In genomic region chr19:18559685-18560084, GRCh38 we compare ENCODE assay signal across 15 cellular contexts. TPM values are rescaled to one million over a fixed set of nuclear protein-coding genes. Genes with fewer than 3 reads are reported as not detected.
DNase-seq lines count a peak whose midpoint lies in the region; ATAC-seq and TF ChIP-seq lines count a peak whose summit lies in the region.
"Had no signal": no experiment of that assay in that cellular context is flagged by ENCODE, and none has a peak within 500 bp of the region (broad histone marks: within the 10 kb centered on the region; RNA-seq: fewer than 3 reads in every experiment).

No MANE protein-coding gene starts in this region.

- 46 to 63% (median 53%) methylated on average over 5 of the region's 5 CpGs for WGBS in heart left ventricle, 4 donors

- peaks cover 35% of the 10 kb centered on the region for H3K36me3 Mint-ChIP-seq in activated CD8-positive, alpha-beta T cell treated with anti-CD3 and anti-CD28 coated beads for 36 hours (ENCODE audit: low read depth)
- H3K36me3 Mint-ChIP-seq in memory B cell = peaks cover 11% of the 10 kb centered on the region
- peaks cover 5% of the 10 kb centered on the region for H3K36me3 Mint-ChIP-seq in type B pancreatic cell

- H3K4me3 ChIP-seq in right atrium auricular region = no peak overlapping the region
- H3K4me3 ChIP-seq in heart left ventricle = no peak overlapping the region
- H3K4me3 ChIP-seq: upper lobe of left lung had no signal

- no peaks in the 10 kb centered on the region for H3K9me3 ChIP-seq in right atrium auricular region
- no peaks in the 10 kb centered on the region for H3K9me3 ChIP-seq in heart left ventricle
- H3K9me3 ChIP-seq: upper lobe of left lung had no signal

- H3K9me3 Mint-ChIP-seq in activated CD8-positive, alpha-beta T cell treated with anti-CD3 and anti-CD28 coated beads for 36 hours = no peaks in the 10 kb centered on the region
- H3K9me3 Mint-ChIP-seq in memory B cell = no peaks in the 10 kb centered on the region
- H3K9me3 Mint-ChIP-seq in type B pancreatic cell = no peaks in the 10 kb centered on the region

- H3K27ac ChIP-seq in right atrium auricular region (peak overlapping the region; percentile 1 to 96), heart left ventricle (peak overlapping the region in 3 of 12 donors; percentile 1 to 42 (median 9))
- H3K27ac ChIP-seq: C4-2B had no signal

- intact Hi-C loops in heart left ventricle (cut with DNase I) = loop anchor here in 6 of 10 donors (5.0 to 10.0 kb wide), 5 partner anchors 37 to 97 kb away; partner anchors contain the start of gene ELL (in 3 of the 6)
- intact Hi-C loops in activated CD8-positive, alpha-beta T cell treated with anti-CD3 and anti-CD28 coated beads for 36 hours (cut with micrococcal nuclease) = loop anchor here (5.0 kb wide), 1 partner anchor 37 kb away; the partner anchor contains the start of gene ELL

- in situ Hi-C loops in GM13976 (cut with MboI; ENCODE audit: low sequenced_read_pairs, unreplicated experiment) = no loop called here

- CTCF ChIA-PET in activated CD8-positive, alpha-beta T cell treated with anti-CD3 and anti-CD28 coated beads for 36 hours (lab: Charles Lee) = interaction anchor here (0.8 to 3.1 kb wide), 5 partner anchors 11 to 108 kb away, joined by 3 to 20 read pairs (median 6); partner anchors contain the start of gene REX1BD

- ATAC-seq in heart left ventricle = no peak
- ATAC-seq in activated CD8-positive, alpha-beta T cell treated with anti-CD3 and anti-CD28 coated beads for 36 hours = no peak
- no peak for ATAC-seq in memory B cell (ENCODE audit: low read depth)
- ATAC-seq in GM19023 (IDR thresholded peaks at IDR 0.05; ENCODE audit: unreplicated experiment) = no peak
- ATAC-seq: left cardiac atrium had no signal

- H3K4me1 ChIP-seq in right atrium auricular region (peaks cover 0 to 21% of the 10 kb centered on the region in 2 donors), heart left ventricle (peaks cover 5 to 38% (median 22%) of the 10 kb centered on the region in 12 donors)

- no peak for TF ChIP-seq CTCF in right atrium auricular region (IDR thresholded peaks at IDR 0.05)
- no peak for TF ChIP-seq CTCF in heart left ventricle (IDR thresholded peaks at IDR 0.05)
- TF ChIP-seq CTCF in activated CD8-positive, alpha-beta T cell treated with anti-CD3 and anti-CD28 coated beads for 36 hours (IDR thresholded peaks at IDR 0.05) = no peak
- no peak for TF ChIP-seq CTCF in type B pancreatic cell (conservative IDR thresholded peaks at IDR 0.05)
- no peak for TF ChIP-seq CTCF in GM13976 (IDR thresholded peaks at IDR 0.05; ENCODE audit: borderline replicate concordance, control extremely low read depth, extremely low read depth, insufficient read depth, missing control alignments)

- POLR2A ChIA-PET in activated CD8-positive, alpha-beta T cell treated with anti-CD3 and anti-CD28 coated beads for 36 hours (lab: Charles Lee) = interaction anchor here (1.0 to 4.6 kb wide), 3 partner anchors 10 to 15 kb away, joined by 3 to 21 read pairs (median 6); partner anchors contain the start of gene UBA52

- H3K4me3 Mint-ChIP-seq in activated CD8-positive, alpha-beta T cell treated with anti-CD3 and anti-CD28 coated beads for 36 hours = peak overlapping the region; percentile 90
- H3K4me3 Mint-ChIP-seq in memory B cell (peak overlapping the region; percentile 2), type B pancreatic cell (peak overlapping the region; percentile 94)

- H3K27me3 ChIP-seq in right atrium auricular region (no peaks in the 10 kb centered on the region), heart left ventricle (no peaks in the 10 kb centered on the region)
- H3K27me3 ChIP-seq: upper lobe of left lung had no signal

- peaks cover 15% of the 10 kb centered on the region for H3K4me1 Mint-ChIP-seq in activated CD8-positive, alpha-beta T cell treated with anti-CD3 and anti-CD28 coated beads for 36 hours (ENCODE audit: low read depth)
- peaks cover 20% of the 10 kb centered on the region for H3K4me1 Mint-ChIP-seq in memory B cell
- peaks cover 9% of the 10 kb centered on the region for H3K4me1 Mint-ChIP-seq in type B pancreatic cell (ENCODE audit: unreplicated experiment)

- H3K36me3 ChIP-seq in right atrium auricular region = peaks cover 20% of the 10 kb centered on the region
- peaks cover 0 to 30% (median 21%) of the 10 kb centered on the region in 9 donors for H3K36me3 ChIP-seq in heart left ventricle

- DNase-seq in right atrium auricular region (ENCODE audit: low spot score) (no peak), heart left ventricle (no peak), memory B cell (ENCODE audit: low spot score in 2 of 2) (no peak), type B pancreatic cell (ENCODE audit: extremely low spot score, unreplicated experiment) (no peak), GM13976 (ENCODE audit: low spot score) (no peak), epidermal melanocyte (ENCODE audit: insufficient read length, low spot score) (no peak)
- no peak for DNase-seq in activated CD8-positive, alpha-beta T cell treated with anti-CD3 and anti-CD28 coated beads for 36 hours
- DNase-seq: dermis blood vessel endothelial cell, foreskin melanocyte, left cardiac atrium, NCI-H187 treated with DMSO at 0.1 percent for 48 hours, T-helper 9 cell, upper lobe of left lung had no signal

- no peaks in the 10 kb centered on the region for H3K27me3 Mint-ChIP-seq in activated CD8-positive, alpha-beta T cell treated with anti-CD3 and anti-CD28 coated beads for 36 hours
- H3K27me3 Mint-ChIP-seq in memory B cell (no peaks in the 10 kb centered on the region), type B pancreatic cell (no peaks in the 10 kb centered on the region)

- H3K27ac Mint-ChIP-seq in activated CD8-positive, alpha-beta T cell treated with anti-CD3 and anti-CD28 coated beads for 36 hours = peak overlapping the region; percentile 95
- H3K27ac Mint-ChIP-seq in memory B cell = peak overlapping the region; percentile 95
- H3K27ac Mint-ChIP-seq in type B pancreatic cell = peak overlapping the region; percentile 50

- no peak for TF ChIP-seq POLR2A in heart left ventricle (IDR thresholded peaks at IDR 0.05)

RNA-seq across cellular contexts. Expression of gene KXD1, which starts 2.0 kb away (rescaled TPM):
- 100 to 1,000 TPM in 1 of 2 donors, 10 to 100 TPM in 1; 60.7 to 114 TPM for total RNA-seq in right atrium auricular region
- total RNA-seq in heart left ventricle = 100 to 1,000 TPM in 1 of 9 donors, 10 to 100 TPM in 8; 36.1 to 116 (median 46.7) TPM
- 100 to 1,000 TPM in 1 of 2 donors, 10 to 100 TPM in 1; 36.9 to 106 TPM for polyA plus RNA-seq in heart left ventricle
- 100 to 1,000 TPM; 137 to 142 TPM for total RNA-seq in activated CD8-positive, alpha-beta T cell treated with anti-CD3 and anti-CD28 coated beads for 36 hours
- 72.9 and 73.9 TPM in 2 replicates for total RNA-seq in type B pancreatic cell (ENCODE audit: low replicate concordance)

RNA-seq across cellular contexts. Expression of gene UBA52, which starts 12.0 kb away (rescaled TPM):
- total RNA-seq in right atrium auricular region (100 to 1,000 TPM; 272 to 543 TPM), heart left ventricle (100 to 1,000 TPM; 336 to 944 (median 761) TPM), type B pancreatic cell (ENCODE audit: low replicate concordance) (1,126 and 1,202 TPM in 2 replicates)
- polyA plus RNA-seq in heart left ventricle = 100 to 1,000 TPM; 675 to 716 TPM
- 1,000 to 10,000 TPM; 1,795 to 1,837 TPM for total RNA-seq in activated CD8-positive, alpha-beta T cell treated with anti-CD3 and anti-CD28 coated beads for 36 hours

RNA-seq across cellular contexts. Expression of gene FKBP8, which starts 16.3 kb away (rescaled TPM):
- total RNA-seq in right atrium auricular region = 100 to 1,000 TPM; 192 to 345 TPM
- total RNA-seq in heart left ventricle = 100 to 1,000 TPM; 136 to 353 (median 157) TPM
- polyA plus RNA-seq in heart left ventricle = 100 to 1,000 TPM; 142 to 270 TPM
- 100 to 1,000 TPM; 216 to 220 TPM for total RNA-seq in activated CD8-positive, alpha-beta T cell treated with anti-CD3 and anti-CD28 coated beads for 36 hours
- total RNA-seq in type B pancreatic cell (ENCODE audit: low replicate concordance) = 151 and 191 TPM in 2 replicates

RNA-seq across cellular contexts. Expression of gene REX1BD, which starts 28.9 kb away (rescaled TPM):
- total RNA-seq in right atrium auricular region (100 to 1,000 TPM; 119 to 171 TPM), heart left ventricle (100 to 1,000 TPM in 2 of 9 donors, 10 to 100 TPM in 7; 42.9 to 205 (median 68.2) TPM), type B pancreatic cell (ENCODE audit: low replicate concordance) (54.0 and 63.5 TPM in 2 replicates)
- polyA plus RNA-seq in heart left ventricle = 100 to 1,000 TPM in 1 of 2 donors, 10 to 100 TPM in 1; 46.8 to 101 TPM
- total RNA-seq in activated CD8-positive, alpha-beta T cell treated with anti-CD3 and anti-CD28 coated beads for 36 hours = 10 to 100 TPM; 61.2 to 65.1 TPM

RNA-seq across cellular contexts. Expression of gene ELL, which starts 37.8 kb away (rescaled TPM):
- total RNA-seq in right atrium auricular region (10 to 100 TPM; 12.4 to 17.5 TPM), heart left ventricle (10 to 100 TPM in 4 of 9 donors, 1 to 10 TPM in 5; 5.9 to 17.8 (median 9.1) TPM), type B pancreatic cell (ENCODE audit: low replicate concordance) (13.6 and 16.7 TPM in 2 replicates)
- polyA plus RNA-seq in heart left ventricle = 1 to 10 TPM; 6.2 to 7.3 TPM
- 10 to 100 TPM; 20.1 to 21.9 TPM for total RNA-seq in activated CD8-positive, alpha-beta T cell treated with anti-CD3 and anti-CD28 coated beads for 36 hours

Comparison
In these comparisons a context has a peak if more than half of its experiments do, and no peak if none do; other contexts are left out.
1. H3K4me3 Mint-ChIP-seq: peak in every context shown above with its lines; median percentile 94 in type B pancreatic cell; 90 in activated CD8-positive, alpha-beta T cell treated with anti-CD3 and anti-CD28 coated beads for 36 hours; 2 in memory B cell.